Comparison of ENCODE assay signal across 1 cellular context in the genomic region with DNA sequence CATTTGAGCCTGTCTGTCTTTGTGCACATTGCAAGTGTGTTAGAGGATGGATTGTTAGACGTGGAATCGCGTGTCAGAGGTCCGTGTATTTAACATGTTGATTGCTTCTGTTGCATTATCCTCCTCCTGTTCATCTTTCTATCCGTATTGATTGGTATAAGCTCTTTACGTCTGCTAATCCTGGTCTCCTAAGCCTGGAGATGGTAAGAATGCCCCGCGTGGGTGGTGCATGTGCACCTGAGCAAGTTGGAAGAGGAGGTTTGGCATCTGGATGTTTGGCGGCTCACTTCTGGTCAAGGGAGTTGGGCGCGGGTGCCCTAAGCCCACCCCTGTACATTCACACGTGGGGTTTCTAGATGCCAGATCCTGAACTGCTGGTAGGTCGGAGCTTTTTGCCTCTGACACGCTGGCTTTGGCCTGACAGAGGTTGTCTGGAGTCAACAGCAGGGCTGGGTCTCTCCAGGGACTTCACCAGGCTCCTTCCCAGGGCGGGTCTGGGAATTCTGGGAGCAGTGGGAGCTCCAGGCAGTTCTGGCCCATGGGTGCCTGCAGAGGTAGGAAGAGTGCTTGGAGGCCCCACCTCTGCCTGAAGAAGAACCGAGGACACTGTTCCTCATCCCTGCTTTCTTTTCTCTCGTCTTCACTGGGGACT.
TF ChIP-seq lines count a peak whose summit lies in the region.

No MANE protein-coding gene starts in this region.

TF ChIP-seq in IMR-90, 13 proteins besides CTCF, POLR2A, EP300 and RAD21:
- TF ChIP-seq NFE2L2 (IDR thresholded peaks at IDR 0.05; ENCODE audit: low read depth, low read length) = no peak
- TF ChIP-seq CHD1 (IDR thresholded peaks at IDR 0.05; ENCODE audit: low read depth, low read length) = no peak
- no peak for TF ChIP-seq ELK1 (IDR thresholded peaks at IDR 0.05; ENCODE audit: borderline replicate concordance, low read depth, low read length)
- TF ChIP-seq, protein P1, sequence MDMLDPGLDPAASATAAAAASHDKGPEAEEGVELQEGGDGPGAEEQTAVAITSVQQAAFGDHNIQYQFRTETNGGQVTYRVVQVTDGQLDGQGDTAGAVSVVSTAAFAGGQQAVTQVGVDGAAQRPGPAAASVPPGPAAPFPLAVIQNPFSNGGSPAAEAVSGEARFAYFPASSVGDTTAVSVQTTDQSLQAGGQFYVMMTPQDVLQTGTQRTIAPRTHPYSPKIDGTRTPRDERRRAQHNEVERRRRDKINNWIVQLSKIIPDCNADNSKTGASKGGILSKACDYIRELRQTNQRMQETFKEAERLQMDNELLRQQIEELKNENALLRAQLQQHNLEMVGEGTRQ (IDR thresholded peaks at IDR 0.05; ENCODE audit: low read depth, low read length) = no peak
- TF ChIP-seq CEBPB (IDR thresholded peaks at IDR 0.05; ENCODE audit: low read depth, low read length) = no peak
- no peak for TF ChIP-seq MAZ (IDR thresholded peaks at IDR 0.05; ENCODE audit: borderline replicate concordance, low read depth, low read length)
- no peak for TF ChIP-seq MXI1 (IDR thresholded peaks at IDR 0.05; ENCODE audit: borderline replicate concordance, low read depth, low read length)
- TF ChIP-seq FOS (IDR thresholded peaks at IDR 0.05; ENCODE audit: low read depth, low read length) = no peak
- TF ChIP-seq RCOR1 (IDR thresholded peaks at IDR 0.05; ENCODE audit: insufficient replicate concordance, low read length) = no peak
- TF ChIP-seq BHLHE40 (IDR thresholded peaks at IDR 0.05; ENCODE audit: low read depth, low read length) = no peak
- no peak for TF ChIP-seq SMC3 (IDR thresholded peaks at IDR 0.05; ENCODE audit: low read depth, low read length)
- no peak for TF ChIP-seq RFX5 (IDR thresholded peaks at IDR 0.05; ENCODE audit: low read depth, low read length)
- TF ChIP-seq MAFK (IDR thresholded peaks at IDR 0.05; ENCODE audit: low read depth, low read length) = no peak
TF ChIP-seq in IMR-90: peak in this region for 0.
